In genomic region chr2:239657992-239658391, GRCh38 we compare ENCODE assay signal across 19 cellular contexts.
"Had no signal": no experiment of that assay in that cellular context is flagged by ENCODE, and none has a peak within 500 bp of the region (broad histone marks: within the 10 kb centered on the region; RNA-seq: fewer than 3 reads in every experiment).

No MANE protein-coding gene starts in this region.

- H3K9ac ChIP-seq: parathyroid adenoma had no signal

- H3K27ac ChIP-seq: epithelial cell of prostate, esophagus muscularis mucosa, gastroesophageal sphincter, left ventricle myocardium inferior, parathyroid adenoma, skin epidermis, thyroid gland, upper lobe of right lung had no signal

- H3K4me3 ChIP-seq: esophagus muscularis mucosa, gastroesophageal sphincter, left ventricle myocardium inferior, lung, skin epidermis, thyroid gland, upper lobe of right lung had no signal

- H3K4me1 ChIP-seq: thyroid gland had no signal

- H3K36me3 ChIP-seq: esophagus muscularis mucosa, gastroesophageal sphincter, left ventricle myocardium inferior, thyroid gland, upper lobe of right lung had no signal

- H3K9me3 ChIP-seq: esophagus muscularis mucosa, gastroesophageal sphincter, left ventricle myocardium inferior, thyroid gland, upper lobe of right lung had no signal

- DNase-seq: effector memory CD8-positive, alpha-beta T cell; glutamatergic neuron; islet precursor cell; left ventricle myocardium inferior; mesenchymal stem cell; naive B cell; occipital lobe; stimulated activated CD4-positive, alpha-beta T cell treated with anti-CD3 and anti-CD28 coated beads, Interleukin-2, amount 100 ng/mL, for 24 hours; stimulated activated CD4-positive, alpha-beta T cell treated with anti-CD3 and anti-CD28 coated beads, Interleukin-4, amount 100 ng/mL, for 4 hours; stimulated activated naive B cell treated with anti-CD40 and anti-IgM and Interleukin-4, amounts not matched to agents 10 μg/mL and 1 μg/mL and 100 μg/mL, for 72 hours; stimulated activated naive CD8-positive, alpha-beta T cell treated with anti-CD3 and anti-CD28 coated beads, Interleukin-15, amount 100 ng/mL, for 72 hours; thyroid gland; upper lobe of right lung had no signal
